ENCODE assay signal across 20 cellular contexts in the genomic region with DNA sequence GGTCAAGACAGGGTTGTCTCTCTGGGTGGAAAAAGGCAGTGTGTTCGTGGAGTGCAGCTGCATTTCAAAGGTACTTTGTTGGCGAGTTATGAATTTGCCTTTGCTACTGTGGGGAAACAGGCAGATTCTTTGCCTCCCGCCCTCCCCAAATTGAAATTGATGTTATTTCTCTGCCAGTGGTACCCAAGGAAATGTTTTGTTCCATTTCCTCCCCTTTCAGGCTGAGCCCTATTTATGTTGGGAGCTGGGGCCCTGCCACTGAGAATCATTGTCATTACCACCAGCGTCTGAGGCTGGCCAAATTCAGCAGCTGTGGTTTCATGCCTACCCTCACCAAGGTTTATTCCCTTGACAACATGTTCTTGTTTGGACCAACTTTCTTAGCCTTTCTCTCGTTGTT. TPM values are rescaled to one million over a fixed set of nuclear protein-coding genes. Genes with fewer than 3 reads are reported as not detected.
"Had no signal": no experiment of that assay in that cellular context is flagged by ENCODE, and none has a peak within 500 bp of the region (broad histone marks: within the 10 kb centered on the region; RNA-seq: fewer than 3 reads in every experiment).

No MANE protein-coding gene starts in this region.

- H3K4me1 Mint-ChIP-seq: activated naive CD8-positive, alpha-beta T cell treated with anti-CD3 and anti-CD28 coated beads, Interleukin-2, amount 10 ng/mL, durations not matched to agents 7 days and 5 days; immature natural killer cell; memory B cell; stimulated activated naive B cell treated with anti-CD40 and anti-IgM and Interleukin-4, amounts not matched to agents 10 μg/mL and 1 μg/mL and 100 μg/mL, for 72 hours had no signal

- DNase-seq: activated CD4-positive, alpha-beta T cell treated with anti-CD3 and anti-CD28 coated beads for 1 hour; activated CD8-positive, alpha-beta memory T cell treated with anti-CD3 and anti-CD28 coated beads, Interleukin-2, amount 50 U/mL, for 4 hours; activated CD8-positive, alpha-beta T cell treated with anti-CD3 and anti-CD28 coated beads for 36 hours; activated naive CD8-positive, alpha-beta T cell treated with anti-CD3 and anti-CD28 coated beads, Interleukin-2, amount 10 ng/mL, durations not matched to agents 7 days and 5 days; effector CD8-positive, alpha-beta T cell; immature natural killer cell; SJCRH30; spleen; stimulated activated CD4-positive, alpha-beta T cell treated with anti-CD3 and anti-CD28 coated beads, Interleukin-1b, Interleukin-23, amount 100 ng/mL, for 48 hours; stimulated activated naive B cell treated with anti-CD40 and anti-IgM and Interleukin-4, amounts not matched to agents 10 μg/mL and 1 μg/mL and 100 μg/mL, for 72 hours; SW 1271; T-helper 9 cell had no signal

- H3K9me3 Mint-ChIP-seq: activated CD8-positive, alpha-beta T cell treated with anti-CD3 and anti-CD28 coated beads for 36 hours; activated naive CD8-positive, alpha-beta T cell treated with anti-CD3 and anti-CD28 coated beads, Interleukin-2, amount 10 ng/mL, durations not matched to agents 7 days and 5 days; memory B cell; stimulated activated naive B cell treated with anti-CD40 and anti-IgM and Interleukin-4, amounts not matched to agents 10 μg/mL and 1 μg/mL and 100 μg/mL, for 72 hours; type B pancreatic cell had no signal

- ATAC-seq: activated CD8-positive, alpha-beta T cell treated with anti-CD3 and anti-CD28 coated beads for 36 hours; gastroesophageal sphincter; sciatic nerve; stimulated activated naive B cell treated with anti-CD40 and anti-IgM and Interleukin-4, amounts not matched to agents 10 μg/mL and 1 μg/mL and 100 μg/mL, for 72 hours had no signal

- H3K36me3 Mint-ChIP-seq: activated naive CD8-positive, alpha-beta T cell treated with anti-CD3 and anti-CD28 coated beads, Interleukin-2, amount 10 ng/mL, durations not matched to agents 7 days and 5 days; immature natural killer cell; memory B cell; stimulated activated naive B cell treated with anti-CD40 and anti-IgM and Interleukin-4, amounts not matched to agents 10 μg/mL and 1 μg/mL and 100 μg/mL, for 72 hours; type B pancreatic cell had no signal

- H3K27me3 ChIP-seq: cardiac muscle cell had no signal

- H3K4me1 ChIP-seq: gastroesophageal sphincter, prostate gland, SJCRH30, spleen had no signal

- H3K36me3 ChIP-seq: cardiac muscle cell, gastroesophageal sphincter, prostate gland, SJCRH30, spleen had no signal

- H3K4me3 Mint-ChIP-seq: activated CD8-positive, alpha-beta T cell treated with anti-CD3 and anti-CD28 coated beads for 36 hours; activated naive CD8-positive, alpha-beta T cell treated with anti-CD3 and anti-CD28 coated beads, Interleukin-2, amount 10 ng/mL, durations not matched to agents 7 days and 5 days; immature natural killer cell; memory B cell; stimulated activated naive B cell treated with anti-CD40 and anti-IgM and Interleukin-4, amounts not matched to agents 10 μg/mL and 1 μg/mL and 100 μg/mL, for 72 hours; type B pancreatic cell had no signal

- H3K27ac Mint-ChIP-seq: activated CD8-positive, alpha-beta T cell treated with anti-CD3 and anti-CD28 coated beads for 36 hours; activated naive CD8-positive, alpha-beta T cell treated with anti-CD3 and anti-CD28 coated beads, Interleukin-2, amount 10 ng/mL, durations not matched to agents 7 days and 5 days; memory B cell; stimulated activated naive B cell treated with anti-CD40 and anti-IgM and Interleukin-4, amounts not matched to agents 10 μg/mL and 1 μg/mL and 100 μg/mL, for 72 hours; type B pancreatic cell had no signal

- H3K9me3 ChIP-seq: gastroesophageal sphincter, prostate gland, SJCRH30, spleen had no signal

- H3K4me3 ChIP-seq: cardiac muscle cell, coronary artery, gastroesophageal sphincter, prostate gland, SJCRH30, spleen had no signal

- H3K27ac ChIP-seq: cardiac muscle cell, coronary artery, gastroesophageal sphincter, prostate gland, SJCRH30, spleen had no signal

RNA-seq across cellular contexts. Expression of a gene that starts 48.5 kb away (rescaled TPM):
- total RNA-seq: activated CD8-positive, alpha-beta T cell treated with anti-CD3 and anti-CD28 coated beads for 36 hours; activated naive CD8-positive, alpha-beta T cell treated with anti-CD3 and anti-CD28 coated beads, Interleukin-2, amount 10 ng/mL, durations not matched to agents 7 days and 5 days; gastroesophageal sphincter; prostate gland; sciatic nerve; subcutaneous adipose tissue had no signal
- polyA plus RNA-seq: cardiac muscle cell, immature natural killer cell had no signal
